In genomic region chr6:22732186-22732970, GRCh38 we compare ENCODE assay signal across 20 cellular contexts.
DNase-seq lines count a peak whose midpoint lies in the region; TF ChIP-seq lines count a peak whose summit lies in the region.
"Had no signal": no experiment of that assay in that cellular context is flagged by ENCODE, and none has a peak within 500 bp of the region (broad histone marks: within the 10 kb centered on the region; RNA-seq: fewer than 3 reads in every experiment).

No MANE protein-coding gene starts in this region.

- no peaks in the 10 kb centered on the region for H3K9me3 Mint-ChIP-seq in osteocyte (ENCODE audit: unreplicated experiment)

- H3K36me3 ChIP-seq in brain microvascular endothelial cell (replicated peaks), result no peaks in the 10 kb centered on the region
- H3K36me3 ChIP-seq: HAP-1 had no signal

- DNase-seq in EH (ENCODE audit: low read depth) (peak; percentile 40), brain microvascular endothelial cell (peak; percentile 20), iris pigment epithelial cell (ENCODE audit: low read depth) (peak; percentile 38), osteocyte (ENCODE audit: extremely low spot score, unreplicated experiment) (no peak), NCI-H1417 (lab: John Stamatoyannopoulos, UW) (no peak), DMS 273 treated with DMSO at 0.1 percent for 48 hours (lab: John Stamatoyannopoulos, UW) (no peak), NCI-H2029 (lab: John Stamatoyannopoulos, UW) (no peak)
- DNase-seq in activated effector memory CD4-positive, alpha-beta T cell treated with anti-CD3 and anti-CD28 coated beads, Interleukin-2, amount 50 U/mL, for 16 hours, result no peak
- DNase-seq: AML-193, COR-L47, NCI-H1436, NCI-H2029 treated with DMSO at 0.1 percent for 48 hours, NCI-H2171 treated with DMSO at 0.1 percent for 48 hours, NCI-H748 treated with DMSO at 0.1 percent for 48 hours, OCI-M1, RPMI8226, SIG-M5 had no signal

- H3K4me3 Mint-ChIP-seq in osteocyte (ENCODE audit: unreplicated experiment), result peak overlapping the region; percentile 16
- H3K4me3 Mint-ChIP-seq: CD14-positive monocyte had no signal

- no peaks in the 10 kb centered on the region for H3K36me3 Mint-ChIP-seq in osteocyte (ENCODE audit: unreplicated experiment)
- H3K36me3 Mint-ChIP-seq: CD14-positive monocyte had no signal

- no peak for TF ChIP-seq CTCF in brain microvascular endothelial cell (IDR thresholded peaks at IDR 0.05; ENCODE audit: low read depth, low read length, missing control alignments)
- no peak for TF ChIP-seq CTCF in osteocyte (IDR thresholded peaks at IDR 0.05)

- peaks cover 19% of the 10 kb centered on the region for H3K4me1 Mint-ChIP-seq in osteocyte (ENCODE audit: unreplicated experiment)
- H3K4me1 Mint-ChIP-seq: CD14-positive monocyte had no signal

- no peaks in the 10 kb centered on the region for H3K27me3 Mint-ChIP-seq in osteocyte (ENCODE audit: unreplicated experiment)

- in situ Hi-C loops in brain microvascular endothelial cell (cut with HindIII; ENCODE audit: low pct_ligation_motif_present, low sequenced_read_pairs), result no loop called here

- no peak overlapping the region for H3K27ac ChIP-seq in brain microvascular endothelial cell
- H3K27ac ChIP-seq: A549 had no signal

- H3K4me3 ChIP-seq in brain microvascular endothelial cell (ENCODE audit: low read depth, low read length), result no peak overlapping the region
- H3K4me3 ChIP-seq: A549, HAP-1 had no signal

- H3K27ac Mint-ChIP-seq in osteocyte (ENCODE audit: unreplicated experiment), result peak overlapping the region; percentile 52
- H3K27ac Mint-ChIP-seq: CD14-positive monocyte had no signal

- H3K27me3 ChIP-seq in brain microvascular endothelial cell (replicated peaks), result no peaks in the 10 kb centered on the region

Comparison
In these comparisons a context has a peak if more than half of its experiments do, and no peak if none do; other contexts are left out.
1. DNase-seq: peak in EH (single experiment), brain microvascular endothelial cell (single experiment) and iris pigment epithelial cell (single experiment); none in osteocyte (single experiment), NCI-H1417 (0 of 3), DMS 273 treated with DMSO at 0.1 percent for 48 hours (single experiment), NCI-H2029 (single experiment) and activated effector memory CD4-positive, alpha-beta T cell treated with anti-CD3 and anti-CD28 coated beads, Interleukin-2, amount 50 U/mL, for 16 hours (single experiment).